Comparison of ENCODE assay signal across 14 cellular contexts in genomic region chr4:5874811-5875465, GRCh38. TPM values are rescaled to one million over a fixed set of nuclear protein-coding genes. Genes with fewer than 3 reads are reported as not detected.
DNase-seq lines count a peak whose midpoint lies in the region; ATAC-seq and TF ChIP-seq lines count a peak whose summit lies in the region.
"Had no signal": no experiment of that assay in that cellular context is flagged by ENCODE, and none has a peak within 500 bp of the region (broad histone marks: within the 10 kb centered on the region; RNA-seq: fewer than 3 reads in every experiment).

No MANE protein-coding gene starts in this region.

- ATAC-seq in HG02981 (IDR thresholded peaks at IDR 0.05; ENCODE audit: unreplicated experiment): no peak
- ATAC-seq: activated CD4-positive, CD25-positive, alpha-beta regulatory T cell treated with anti-CD3 and anti-CD28 coated beads, Interleukin-2, amount 50 U/mL, for 24 hours; right cardiac atrium had no signal

- no peak overlapping the region for H3K4me3 ChIP-seq in cardiac fibroblast (replicated peaks in 1 of 2; ENCODE audit: low read depth in 2 of 2, low read length in 2 of 2)
- H3K4me3 ChIP-seq: BLaER1 treated with 17β-estradiol and CSF1 and Interleukin-3, amounts not matched to agents 10 nM and 100 nM; tibial artery had no signal

- TF ChIP-seq CTCF in cardiac fibroblast (IDR thresholded peaks at IDR 0.05; ENCODE audit: low read depth, low read length): no peak

- DNase-seq in AG08395 (ENCODE audit: low spot score) (peak; percentile 77), LHCN-M2 (ENCODE audit: low read depth) (peak; percentile 80), cardiac fibroblast (ENCODE audit: low read depth in 2 of 2) (peak; percentile 7 to 11), iPS-NIHi7 (ENCODE audit: extremely low spot score) (peak; percentile 75), NCI-H226 (no peak), HPDE6-E6E7 (ENCODE audit: extremely low spot score) (no peak)
- DNase-seq in activated CD8-positive, alpha-beta memory T cell treated with anti-CD3 and anti-CD28 coated beads for 24 hours: no peak
- DNase-seq: NCI-H748 treated with DMSO at 0.1 percent for 48 hours, right cardiac atrium, tibial artery had no signal

RNA-seq across cellular contexts. Expression of gene CRMP1, which starts 17.9 kb away (rescaled TPM):
- total RNA-seq in LHCN-M2 (2014; rRNA removed): 5.7 and 7.3 TPM in 2 replicates
- 18.6 TPM for polyA plus RNA-seq in LHCN-M2 (2012)
- total RNA-seq: mononuclear cell had no signal

Comparison
In these comparisons a context has a peak if more than half of its experiments do, and no peak if none do; other contexts are left out.
1. DNase-seq: peak in AG08395 (single experiment), LHCN-M2 (single experiment), cardiac fibroblast (2 of 2) and iPS-NIHi7 (single experiment); none in activated CD8-positive, alpha-beta memory T cell treated with anti-CD3 and anti-CD28 coated beads for 24 hours (single experiment), NCI-H226 (single experiment) and HPDE6-E6E7 (single experiment).